8 cellular contexts compared by ENCODE assay signal in the genomic region with DNA sequence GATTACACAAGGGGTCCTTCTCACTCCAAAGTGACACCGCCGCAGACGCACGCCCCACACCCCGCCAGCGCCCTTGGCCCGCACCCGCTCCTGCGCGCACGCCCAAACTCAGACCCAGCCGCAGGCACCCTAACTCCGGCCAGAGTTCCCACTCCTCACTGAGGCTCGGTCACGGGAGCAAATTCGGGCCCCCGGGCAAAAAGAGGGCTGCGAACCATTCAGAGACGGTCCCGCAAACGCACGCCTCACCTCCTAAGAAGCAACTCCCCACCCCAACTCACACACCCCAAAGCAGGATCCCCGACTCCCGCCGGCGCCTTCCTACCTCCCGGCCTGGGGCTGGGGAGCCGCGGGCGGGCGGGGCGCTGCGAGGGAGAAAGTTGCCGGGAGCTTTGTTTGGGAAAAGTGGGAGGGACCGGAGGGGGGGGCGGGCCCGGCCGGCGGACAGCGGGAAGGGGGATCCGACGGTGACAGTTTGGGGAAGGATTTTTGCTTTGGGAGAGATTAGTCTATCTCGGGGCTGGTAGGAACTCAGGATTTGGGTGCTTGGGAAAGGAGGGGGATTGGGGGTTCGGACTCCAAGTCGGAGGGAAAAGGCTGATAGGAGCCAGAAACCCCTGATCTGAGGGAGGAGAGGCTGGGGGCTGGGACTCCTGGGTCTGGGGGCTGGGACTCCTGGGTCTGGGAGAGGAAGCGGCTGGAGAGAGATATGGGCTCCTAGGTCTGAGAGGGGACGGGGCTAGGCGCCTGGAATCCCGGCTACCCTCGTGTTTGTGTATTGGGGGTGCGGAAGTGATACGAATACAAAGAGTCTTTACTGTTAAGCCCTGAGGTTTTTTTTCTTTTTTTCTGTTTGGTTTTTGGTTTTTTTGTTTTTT. TPM values are rescaled to one million over a fixed set of nuclear protein-coding genes. Genes with fewer than 3 reads are reported as not detected.
DNase-seq lines count a peak whose midpoint lies in the region; ATAC-seq and TF ChIP-seq lines count a peak whose summit lies in the region.

Gene TEAD2 (minus strand): TSS at position 369 of the 878 bp plus-strand sequence. CDS start 2,341 bp downstream, outside the sequence.

- TF ChIP-seq CTCF in foreskin keratinocyte (conservative IDR thresholded peaks at IDR 0.05) (no peak), neural crest cell (conservative IDR thresholded peaks at IDR 0.05) (no peak)

- H3K4me1 Mint-ChIP-seq in activated CD4-positive, alpha-beta memory T cell treated with anti-CD3 and anti-CD28 coated beads for 36 hours (ENCODE audit: low read depth): peaks cover 4% of the 10 kb centered on the region
- H3K4me1 Mint-ChIP-seq in activated CD4-positive, alpha-beta memory T cell treated with anti-CD3 and anti-CD28 coated beads, Interleukin-2, amount 10 ng/mL, durations not matched to agents 7 days and 5 days: peaks cover 7% of the 10 kb centered on the region
- H3K4me1 Mint-ChIP-seq in activated T-cell treated with anti-CD3 and anti-CD28 coated beads, Interleukin-2, amount 50 U/mL, for 4 hours (ENCODE audit: low read depth): peaks cover 14% of the 10 kb centered on the region
- peaks cover 18% of the 10 kb centered on the region for H3K4me1 Mint-ChIP-seq in neural crest cell

- peak within 1 kb of the TSS; percentile 70 for H3K27ac ChIP-seq in foreskin keratinocyte

- POLR2A ChIA-PET in activated CD4-positive, alpha-beta memory T cell treated with anti-CD3 and anti-CD28 coated beads for 36 hours (lab: Charles Lee): interaction anchor here (1.1 kb wide), 1 partner anchor 29 kb away, joined by 3 read pairs; no protein-coding TSS in a partner anchor
- POLR2A ChIA-PET in activated CD4-positive, alpha-beta memory T cell treated with anti-CD3 and anti-CD28 coated beads, Interleukin-2, amount 10 ng/mL, durations not matched to agents 7 days and 5 days (lab: Charles Lee): no interaction called here

- peak; percentile 23 to 44 for ATAC-seq in activated T-cell treated with anti-CD3 and anti-CD28 coated beads, Interleukin-2, amount 50 U/mL, for 4 hours
- ATAC-seq in foreskin keratinocyte (peak; percentile 27), HG03521 (IDR thresholded peaks at IDR 0.05; ENCODE audit: unreplicated experiment) (no peak), HG03196 (IDR thresholded peaks at IDR 0.05; ENCODE audit: unreplicated experiment) (no peak), HG02938 (IDR thresholded peaks at IDR 0.05; ENCODE audit: unreplicated experiment) (no peak)

- no peak for DNase-seq in activated CD4-positive, alpha-beta memory T cell treated with anti-CD3 and anti-CD28 coated beads for 36 hours
- no peak for DNase-seq in activated CD4-positive, alpha-beta memory T cell treated with anti-CD3 and anti-CD28 coated beads, Interleukin-2, amount 10 ng/mL, durations not matched to agents 7 days and 5 days
- DNase-seq in activated T-cell treated with anti-CD3 and anti-CD28 coated beads, Interleukin-2, amount 50 U/mL, for 4 hours: no peak
- peak in 1 of 2 donors; percentile 28 for DNase-seq in foreskin keratinocyte
- peak; percentile 61 for DNase-seq in neural crest cell (ENCODE audit: low read depth, low spot score)

- H3K4me1 ChIP-seq in foreskin keratinocyte: no peaks in the 10 kb centered on the region

- no peaks in the 10 kb centered on the region for H3K27me3 ChIP-seq in foreskin keratinocyte

- H3K9me3 Mint-ChIP-seq in activated CD4-positive, alpha-beta memory T cell treated with anti-CD3 and anti-CD28 coated beads for 36 hours: no peaks in the 10 kb centered on the region
- no peaks in the 10 kb centered on the region for H3K9me3 Mint-ChIP-seq in activated CD4-positive, alpha-beta memory T cell treated with anti-CD3 and anti-CD28 coated beads, Interleukin-2, amount 10 ng/mL, durations not matched to agents 7 days and 5 days
- H3K9me3 Mint-ChIP-seq in activated T-cell treated with anti-CD3 and anti-CD28 coated beads, Interleukin-2, amount 50 U/mL, for 4 hours: no peaks in the 10 kb centered on the region
- no peaks in the 10 kb centered on the region for H3K9me3 Mint-ChIP-seq in neural crest cell

- H3K27me3 Mint-ChIP-seq in activated CD4-positive, alpha-beta memory T cell treated with anti-CD3 and anti-CD28 coated beads for 36 hours: peaks cover 14% of the 10 kb centered on the region
- peaks cover 36% of the 10 kb centered on the region for H3K27me3 Mint-ChIP-seq in activated CD4-positive, alpha-beta memory T cell treated with anti-CD3 and anti-CD28 coated beads, Interleukin-2, amount 10 ng/mL, durations not matched to agents 7 days and 5 days
- H3K27me3 Mint-ChIP-seq in activated T-cell treated with anti-CD3 and anti-CD28 coated beads, Interleukin-2, amount 50 U/mL, for 4 hours (ENCODE audit: low read depth): peaks cover 20% of the 10 kb centered on the region
- peaks cover 5% of the 10 kb centered on the region for H3K27me3 Mint-ChIP-seq in neural crest cell (ENCODE audit: low read depth)

- H3K4me3 Mint-ChIP-seq in activated CD4-positive, alpha-beta memory T cell treated with anti-CD3 and anti-CD28 coated beads for 36 hours: peak within 1 kb of the TSS; percentile 27
- H3K4me3 Mint-ChIP-seq in activated CD4-positive, alpha-beta memory T cell treated with anti-CD3 and anti-CD28 coated beads, Interleukin-2, amount 10 ng/mL, durations not matched to agents 7 days and 5 days: no peak within 1 kb of the TSS
- peak within 1 kb of the TSS; percentile 54 for H3K4me3 Mint-ChIP-seq in activated T-cell treated with anti-CD3 and anti-CD28 coated beads, Interleukin-2, amount 50 U/mL, for 4 hours
- no peak within 1 kb of the TSS for H3K4me3 Mint-ChIP-seq in neural crest cell

- intact Hi-C loops in activated CD4-positive, alpha-beta memory T cell treated with anti-CD3 and anti-CD28 coated beads for 36 hours (cut with micrococcal nuclease): loop anchor here (2.0 kb wide), 1 partner anchor 27 kb away; the partner anchor contains the start of gene CD37

- H3K27ac Mint-ChIP-seq in activated CD4-positive, alpha-beta memory T cell treated with anti-CD3 and anti-CD28 coated beads for 36 hours: no peak within 1 kb of the TSS
- no peak within 1 kb of the TSS for H3K27ac Mint-ChIP-seq in activated CD4-positive, alpha-beta memory T cell treated with anti-CD3 and anti-CD28 coated beads, Interleukin-2, amount 10 ng/mL, durations not matched to agents 7 days and 5 days
- H3K27ac Mint-ChIP-seq in neural crest cell (ENCODE audit: unreplicated experiment): no peak within 1 kb of the TSS

- no peaks in the 10 kb centered on the region for H3K36me3 Mint-ChIP-seq in activated CD4-positive, alpha-beta memory T cell treated with anti-CD3 and anti-CD28 coated beads for 36 hours
- no peaks in the 10 kb centered on the region for H3K36me3 Mint-ChIP-seq in activated CD4-positive, alpha-beta memory T cell treated with anti-CD3 and anti-CD28 coated beads, Interleukin-2, amount 10 ng/mL, durations not matched to agents 7 days and 5 days (ENCODE audit: low read depth)
- no peaks in the 10 kb centered on the region for H3K36me3 Mint-ChIP-seq in activated T-cell treated with anti-CD3 and anti-CD28 coated beads, Interleukin-2, amount 50 U/mL, for 4 hours (ENCODE audit: insufficient read depth)
- peaks cover 8% of the 10 kb centered on the region for H3K36me3 Mint-ChIP-seq in neural crest cell (ENCODE audit: low read depth)

- CTCF ChIA-PET in activated CD4-positive, alpha-beta memory T cell treated with anti-CD3 and anti-CD28 coated beads for 36 hours (lab: Charles Lee): no interaction called here
- CTCF ChIA-PET in activated CD4-positive, alpha-beta memory T cell treated with anti-CD3 and anti-CD28 coated beads, Interleukin-2, amount 10 ng/mL, durations not matched to agents 7 days and 5 days (lab: Charles Lee): interaction anchor here (0.8 kb wide), 1 partner anchor 36 kb away, joined by 4 read pairs; no protein-coding TSS in a partner anchor

RNA-seq across cellular contexts. Expression of gene TEAD2, which starts in this region (rescaled TPM):
- total RNA-seq in activated CD4-positive, alpha-beta memory T cell treated with anti-CD3 and anti-CD28 coated beads for 36 hours: not detected
- not detected for total RNA-seq in activated CD4-positive, alpha-beta memory T cell treated with anti-CD3 and anti-CD28 coated beads, Interleukin-2, amount 10 ng/mL, durations not matched to agents 7 days and 5 days
- under 1 TPM in 2 of 3 donors, not detected in 1; 0.16 to 0.33 TPM for total RNA-seq in activated T-cell treated with anti-CD3 and anti-CD28 coated beads, Interleukin-2, amount 50 U/mL, for 4 hours
- 26.7 and 34.0 TPM in 2 replicates for total RNA-seq in foreskin keratinocyte
- polyA plus RNA-seq in foreskin keratinocyte: 23.8 and 26.1 TPM in 2 replicates
- total RNA-seq in neural crest cell: 153 and 164 TPM in 2 replicates

Comparison
In these comparisons a context has a peak if more than half of its experiments do, and no peak if none do; other contexts are left out.
1. RNA of gene TEAD2 (total RNA-seq): 153 to 164 TPM in neural crest cell and 26.7 to 34.0 TPM in foreskin keratinocyte; 0.16 to 0.33 TPM in activated T-cell treated with anti-CD3 and anti-CD28 coated beads, Interleukin-2, amount 50 U/mL, for 4 hours, not detected in activated CD4-positive, alpha-beta memory T cell treated with anti-CD3 and anti-CD28 coated beads for 36 hours and not detected in activated CD4-positive, alpha-beta memory T cell treated with anti-CD3 and anti-CD28 coated beads, Interleukin-2, amount 10 ng/mL, durations not matched to agents 7 days and 5 days; every median in the first group is over 10 times any median in the second.
2. H3K4me3 Mint-ChIP-seq: peak in activated CD4-positive, alpha-beta memory T cell treated with anti-CD3 and anti-CD28 coated beads for 36 hours (single experiment) and activated T-cell treated with anti-CD3 and anti-CD28 coated beads, Interleukin-2, amount 50 U/mL, for 4 hours (single experiment); none in activated CD4-positive, alpha-beta memory T cell treated with anti-CD3 and anti-CD28 coated beads, Interleukin-2, amount 10 ng/mL, durations not matched to agents 7 days and 5 days (single experiment) and neural crest cell (single experiment).
3. Peak in ATAC-seq in activated T-cell treated with anti-CD3 and anti-CD28 coated beads, Interleukin-2, amount 50 U/mL, for 4 hours; RNA of the gene not detected or under 1 TPM.